ENCODE assay signal across 14 cellular contexts in the genomic region with DNA sequence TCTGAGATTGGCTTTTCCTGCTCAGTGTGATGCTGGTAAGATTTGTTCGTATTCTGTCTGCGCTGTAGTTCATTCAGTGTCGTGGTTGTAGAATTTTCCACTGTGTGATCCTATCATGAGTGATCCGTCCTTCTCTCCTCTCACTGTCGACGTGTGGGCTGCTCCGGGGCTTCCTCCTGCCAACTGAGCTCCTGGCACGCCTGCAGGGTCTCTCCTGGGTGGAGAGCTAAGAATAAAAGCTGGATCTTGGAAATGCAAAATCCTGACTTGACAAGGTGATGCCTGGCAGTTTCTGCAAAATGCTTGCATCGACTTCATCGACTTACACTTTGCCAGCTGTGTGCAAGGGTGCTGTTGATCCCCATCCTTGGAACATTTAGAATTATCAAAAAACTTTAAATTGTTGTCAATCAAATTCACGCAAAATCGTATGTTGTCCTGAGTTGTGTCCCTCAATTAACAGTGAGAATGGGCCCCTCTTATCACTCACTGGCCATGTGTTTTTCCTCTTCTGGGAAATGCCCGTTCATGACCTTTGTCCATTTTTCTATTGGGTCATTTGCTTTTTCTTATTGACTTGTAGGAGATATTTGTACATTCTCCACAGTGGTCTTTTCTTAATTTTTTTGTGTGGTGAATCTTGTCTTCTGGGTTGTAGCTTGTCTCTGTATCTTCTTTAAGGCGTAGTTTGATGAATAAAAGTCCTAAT.
DNase-seq lines count a peak whose midpoint lies in the region; ATAC-seq, FAIRE-seq and TF ChIP-seq lines count a peak whose summit lies in the region.
"Had no signal": no experiment of that assay in that cellular context is flagged by ENCODE, and none has a peak within 500 bp of the region (broad histone marks: within the 10 kb centered on the region; RNA-seq: fewer than 3 reads in every experiment).

No MANE protein-coding gene starts in this region.

- H3K4me1 ChIP-seq in right cardiac atrium (ENCODE audit: control insufficient read depth, insufficient read depth, low read length) = no peaks in the 10 kb centered on the region

- H3K4me3 Mint-ChIP-seq in natural killer cell treated with Interleukin-12 subunit alpha and Interleukin-12 subunit beta and Interleukin-15 and Interleukin-18, amount 100 ng/mL, for 72 hours = no peak overlapping the region
- no peak overlapping the region for H3K4me3 Mint-ChIP-seq in natural killer cell
- H3K4me3 Mint-ChIP-seq: CD8-positive, alpha-beta memory T cell had no signal

- intact Hi-C loops in natural killer cell (cut with micrococcal nuclease) = no loop called here
- intact Hi-C loops in right cardiac atrium (cut with DNase I) = no loop called here

- peak; percentile 20 for DNase-seq in natural killer cell treated with Interleukin-12 subunit alpha and Interleukin-12 subunit beta and Interleukin-15 and Interleukin-18, amount 100 ng/mL, for 72 hours (ENCODE audit: low spot score)
- DNase-seq in natural killer cell = no peak
- no peak for DNase-seq in bronchial epithelial cell (ENCODE audit: low read depth)
- peak; percentile 18 to 74 (median 72) for DNase-seq in right cardiac atrium
- no peak for DNase-seq in DMS79 treated with DMSO at 0.1 percent for 48 hours (lab: John Stamatoyannopoulos, UW)
- DNase-seq in DMS 273 (lab: John Stamatoyannopoulos, UW; ENCODE audit: unreplicated experiment) = no peak
- DNase-seq: C1 segment of cervical spinal cord, NCI-H1930, NCI-H526 treated with DMSO at 0.1 percent for 48 hours had no signal

- FAIRE-seq in bronchial epithelial cell (lab: Jason Lieb, UNC) = peak; percentile 13
- FAIRE-seq: A204.1, D721Med, H54 had no signal

- H3K27me3 ChIP-seq in bronchial epithelial cell (ENCODE audit: control insufficient read depth, insufficient read depth, low read length) (no peaks in the 10 kb centered on the region), right cardiac atrium (ENCODE audit: control insufficient read depth, insufficient read depth) (no peaks in the 10 kb centered on the region)

- no peaks in the 10 kb centered on the region for H3K36me3 Mint-ChIP-seq in natural killer cell treated with Interleukin-12 subunit alpha and Interleukin-12 subunit beta and Interleukin-15 and Interleukin-18, amount 100 ng/mL, for 72 hours
- no peaks in the 10 kb centered on the region for H3K36me3 Mint-ChIP-seq in natural killer cell

- TF ChIP-seq CTCF in natural killer cell (IDR thresholded peaks at IDR 0.05) (no peak), bronchial epithelial cell (IDR thresholded peaks at IDR 0.05; ENCODE audit: insufficient read depth, low read length, severe bottlenecking) (no peak)

- no peak overlapping the region for H3K27ac ChIP-seq in right cardiac atrium (ENCODE audit: low read length)

- no peak overlapping the region for H3K4me3 ChIP-seq in bronchial epithelial cell (ENCODE audit: low read depth, low read length)
- no peak overlapping the region for H3K4me3 ChIP-seq in right cardiac atrium (ENCODE audit: low read length)

- no peaks in the 10 kb centered on the region for H3K9me3 Mint-ChIP-seq in natural killer cell treated with Interleukin-12 subunit alpha and Interleukin-12 subunit beta and Interleukin-15 and Interleukin-18, amount 100 ng/mL, for 72 hours
- peaks cover 0 to 2% of the 10 kb centered on the region in 2 donors for H3K9me3 Mint-ChIP-seq in natural killer cell

- peaks cover 2% of the 10 kb centered on the region for H3K9me3 ChIP-seq in right cardiac atrium (ENCODE audit: control insufficient read depth, low read length)

- 39% methylated on average over 14 of the region's 14 CpGs for WGBS in right cardiac atrium

- H3K4me1 Mint-ChIP-seq in natural killer cell treated with Interleukin-12 subunit alpha and Interleukin-12 subunit beta and Interleukin-15 and Interleukin-18, amount 100 ng/mL, for 72 hours (ENCODE audit: low read depth in 2 of 2) = no peaks in the 10 kb centered on the region
- H3K4me1 Mint-ChIP-seq in natural killer cell = no peaks in the 10 kb centered on the region
- H3K4me1 Mint-ChIP-seq: CD8-positive, alpha-beta memory T cell had no signal

- no peak overlapping the region for H3K27ac Mint-ChIP-seq in natural killer cell treated with Interleukin-12 subunit alpha and Interleukin-12 subunit beta and Interleukin-15 and Interleukin-18, amount 100 ng/mL, for 72 hours
- no peak overlapping the region for H3K27ac Mint-ChIP-seq in natural killer cell
- H3K27ac Mint-ChIP-seq: CD8-positive, alpha-beta memory T cell had no signal

- no peaks in the 10 kb centered on the region for H3K36me3 ChIP-seq in bronchial epithelial cell (ENCODE audit: control insufficient read depth, insufficient read depth, low read length)

- no peak for ATAC-seq in natural killer cell treated with Interleukin-12 subunit alpha and Interleukin-12 subunit beta and Interleukin-15 and Interleukin-18, amount 100 ng/mL, for 72 hours
- ATAC-seq in natural killer cell (no peak), right cardiac atrium (peak; percentile 68 to 82), GM18517 (IDR thresholded peaks at IDR 0.05; ENCODE audit: unreplicated experiment) (no peak)

- H3K27me3 Mint-ChIP-seq in natural killer cell treated with Interleukin-12 subunit alpha and Interleukin-12 subunit beta and Interleukin-15 and Interleukin-18, amount 100 ng/mL, for 72 hours = peaks cover 6 to 14% of the 10 kb centered on the region in 2 donors
- peaks cover 8 to 13% of the 10 kb centered on the region in 2 donors for H3K27me3 Mint-ChIP-seq in natural killer cell (ENCODE audit: low read depth in 2 of 2)

Comparison
In these comparisons a context has a peak if more than half of its experiments do, and no peak if none do; other contexts are left out.
1. DNase-seq: peak in natural killer cell treated with Interleukin-12 subunit alpha and Interleukin-12 subunit beta and Interleukin-15 and Interleukin-18, amount 100 ng/mL, for 72 hours (single experiment) and right cardiac atrium (3 of 3); none in natural killer cell (single experiment), bronchial epithelial cell (single experiment), DMS79 treated with DMSO at 0.1 percent for 48 hours (single experiment) and DMS 273 (single experiment).
2. ATAC-seq: peak in right cardiac atrium (2 of 2); none in natural killer cell treated with Interleukin-12 subunit alpha and Interleukin-12 subunit beta and Interleukin-15 and Interleukin-18, amount 100 ng/mL, for 72 hours (0 of 2), natural killer cell (0 of 3) and GM18517 (single experiment).